In the genomic region with DNA sequence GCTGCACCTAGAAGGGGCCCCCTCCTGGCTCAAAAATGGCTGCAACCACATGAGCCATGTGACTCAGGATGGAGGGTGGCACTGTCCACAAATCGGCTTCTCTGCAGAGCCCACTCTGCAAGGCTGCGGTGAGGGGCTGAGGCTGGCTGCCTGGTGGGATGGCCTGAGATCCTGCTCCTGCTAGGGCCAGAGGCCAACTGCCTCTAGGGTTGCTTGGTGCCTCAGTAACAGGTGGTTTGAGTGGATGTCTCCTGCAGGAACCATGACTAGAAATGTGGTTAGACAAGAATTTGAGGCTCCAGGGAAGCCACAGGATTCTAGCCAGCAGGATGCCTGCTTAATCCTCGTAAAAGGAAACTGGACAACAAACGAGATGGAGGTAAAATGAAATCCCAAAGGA, we compare ENCODE assay signal across 20 cellular contexts. TPM values are rescaled to one million over a fixed set of nuclear protein-coding genes. Genes with fewer than 3 reads are reported as not detected.
DNase-seq lines count a peak whose midpoint lies in the region; ATAC-seq and TF ChIP-seq lines count a peak whose summit lies in the region.
"Had no signal": no experiment of that assay in that cellular context is flagged by ENCODE, and none has a peak within 500 bp of the region (broad histone marks: within the 10 kb centered on the region; RNA-seq: fewer than 3 reads in every experiment).

No MANE protein-coding gene starts in this region.

- H3K27me3 Mint-ChIP-seq in MCF 10A (ENCODE audit: insufficient read depth, unreplicated experiment) = no peaks in the 10 kb centered on the region
- H3K27me3 Mint-ChIP-seq in T-helper 2 cell treated with Interferon-gamma antibody and Interleukin-4, amounts not matched to agents 5 μg/mL and 100 μg/mL, for 36 hours (ENCODE audit: low read depth) = no peaks in the 10 kb centered on the region
- H3K27me3 Mint-ChIP-seq: brain; stimulated activated memory B cell treated with anti-CD40 and anti-IgM and Interleukin-4, amounts not matched to agents 10 μg/mL and 1 μg/mL and 100 μg/mL, for 72 hours had no signal

- TF ChIP-seq POLR2A in breast epithelium (IDR thresholded peaks at IDR 0.05) = no peak

- H3K36me3 ChIP-seq in breast epithelium = no peaks in the 10 kb centered on the region

- no peak for ATAC-seq in GM21381 (IDR thresholded peaks at IDR 0.05; ENCODE audit: unreplicated experiment)
- ATAC-seq: mucosa of descending colon had no signal

- intact Hi-C loops in breast epithelium (cut with DNase I; ENCODE audit: low total_unique reads) = no loop called here
- intact Hi-C loops in MCF 10A (cut with micrococcal nuclease) = no loop called here

- H3K4me3 ChIP-seq in breast epithelium = no peak overlapping the region
- H3K4me3 ChIP-seq: heart right ventricle, mucosa of descending colon, upper lobe of left lung had no signal

- no peaks in the 10 kb centered on the region for H3K9me3 ChIP-seq in breast epithelium
- H3K9me3 ChIP-seq: Caco-2, heart right ventricle, mucosa of descending colon, upper lobe of left lung had no signal

- no peak overlapping the region for H3K4me3 Mint-ChIP-seq in MCF 10A (ENCODE audit: unreplicated experiment)
- no peak overlapping the region for H3K4me3 Mint-ChIP-seq in T-helper 2 cell treated with Interferon-gamma antibody and Interleukin-4, amounts not matched to agents 5 μg/mL and 100 μg/mL, for 36 hours
- H3K4me3 Mint-ChIP-seq: brain; stimulated activated memory B cell treated with anti-CD40 and anti-IgM and Interleukin-4, amounts not matched to agents 10 μg/mL and 1 μg/mL and 100 μg/mL, for 72 hours had no signal

- peak overlapping the region; percentile 26 to 32 for H3K27ac ChIP-seq in breast epithelium
- peak overlapping the region; percentile 31; the same call in 1 of the 2 replicates for H3K27ac ChIP-seq in VCaP
- H3K27ac ChIP-seq: heart right ventricle, upper lobe of left lung had no signal

- BruUV-seq in MCF 10A (replicated peaks; lab: Mats Ljungman, UMichigan) = no TSS peak

- POLR2A ChIA-PET in MCF 10A (lab: Yijun Ruan, JAX) = no interaction called here

- DNase-seq in breast epithelium (ENCODE audit: low spot score in 2 of 2) (peak in 1 of 2 donors; percentile 38), MCF 10A (ENCODE audit: unreplicated experiment) (no peak), islet precursor cell (peak; percentile 75), D341Med (ENCODE audit: low spot score) (no peak), DMS 273 treated with DMSO at 0.1 percent for 48 hours (lab: John Stamatoyannopoulos, UW) (no peak)
- no peak for DNase-seq in T-helper 2 cell treated with Interferon-gamma antibody and Interleukin-4, amounts not matched to agents 5 μg/mL and 100 μg/mL, for 36 hours (ENCODE audit: low spot score)
- DNase-seq: activated CD4-positive, alpha-beta T cell treated with anti-CD3 and anti-CD28 coated beads for 1 hour; Caco-2; heart right ventricle; mucosa of descending colon; NCI-H146; NCI-H226; NK-92 treated with Interleukin-12 subunit alpha and Interleukin-12 subunit beta, amount 100 ng/mL, for 24 hours; SHP77 treated with DMSO at 0.1 percent for 48 hours; T-helper 9 cell; upper lobe of left lung had no signal

- H3K9me3 Mint-ChIP-seq in MCF 10A (ENCODE audit: unreplicated experiment) = no peaks in the 10 kb centered on the region
- no peaks in the 10 kb centered on the region for H3K9me3 Mint-ChIP-seq in T-helper 2 cell treated with Interferon-gamma antibody and Interleukin-4, amounts not matched to agents 5 μg/mL and 100 μg/mL, for 36 hours
- H3K9me3 Mint-ChIP-seq: brain; stimulated activated memory B cell treated with anti-CD40 and anti-IgM and Interleukin-4, amounts not matched to agents 10 μg/mL and 1 μg/mL and 100 μg/mL, for 72 hours had no signal

- no peaks in the 10 kb centered on the region for H3K27me3 ChIP-seq in breast epithelium
- H3K27me3 ChIP-seq: heart right ventricle, upper lobe of left lung had no signal

- CTCF ChIA-PET in MCF 10A (lab: Yijun Ruan, JAX) = no interaction called here

- H3K4me1 Mint-ChIP-seq in MCF 10A (ENCODE audit: insufficient read depth, unreplicated experiment) = no peaks in the 10 kb centered on the region
- peaks cover 17% of the 10 kb centered on the region for H3K4me1 Mint-ChIP-seq in T-helper 2 cell treated with Interferon-gamma antibody and Interleukin-4, amounts not matched to agents 5 μg/mL and 100 μg/mL, for 36 hours (ENCODE audit: low read depth)

- H3K36me3 Mint-ChIP-seq in MCF 10A (ENCODE audit: insufficient read depth, unreplicated experiment) = peaks cover 58% of the 10 kb centered on the region
- H3K36me3 Mint-ChIP-seq in T-helper 2 cell treated with Interferon-gamma antibody and Interleukin-4, amounts not matched to agents 5 μg/mL and 100 μg/mL, for 36 hours (ENCODE audit: low read depth) = peaks cover 57% of the 10 kb centered on the region

- TF ChIP-seq CTCF in breast epithelium (IDR thresholded peaks at IDR 0.05) (no peak), MCF 10A (IDR thresholded peaks at IDR 0.05; ENCODE audit: unreplicated experiment) (no peak), VCaP (conservative IDR thresholded peaks at IDR 0.05) (no peak)

- no peaks in the 10 kb centered on the region for H3K4me1 ChIP-seq in breast epithelium
- H3K4me1 ChIP-seq: Caco-2 had no signal

- H3K27ac Mint-ChIP-seq in MCF 10A (ENCODE audit: low read depth, unreplicated experiment) = no peak overlapping the region
- no peak overlapping the region for H3K27ac Mint-ChIP-seq in T-helper 2 cell treated with Interferon-gamma antibody and Interleukin-4, amounts not matched to agents 5 μg/mL and 100 μg/mL, for 36 hours

RNA-seq across cellular contexts. Expression of gene PATZ1, which starts 17.1 kb away (rescaled TPM):
- 10 to 100 TPM; 15.4 to 49.6 (median 40.6) TPM for total RNA-seq in breast epithelium
- total RNA-seq in MCF 10A (2022) = 16.0 and 19.2 TPM in 2 replicates

RNA-seq across cellular contexts. Expression of gene PIK3IP1, which starts 36.7 kb away (rescaled TPM):
- 100 to 1,000 TPM in 1 of 3 donors, 10 to 100 TPM in 2; 43.3 to 109 (median 72.5) TPM for total RNA-seq in breast epithelium
- total RNA-seq in MCF 10A (2022) = 0.25 and 0.93 TPM in 2 replicates

Comparison
In these comparisons a context has a peak if more than half of its experiments do, and no peak if none do; other contexts are left out.
1. RNA of gene PIK3IP1, which starts 36.7 kb away (total RNA-seq): 43.3 to 109 TPM in breast epithelium; 0.25 to 0.93 TPM in MCF 10A; every median in the first group is over 10 times any median in the second.